ENCODE assay signal across 1 cellular context in genomic region chr6:106847116-106847515, GRCh38.
TF ChIP-seq lines count a peak whose summit lies in the region.

No MANE protein-coding gene starts in this region.

TF ChIP-seq in K562, 482 proteins besides CTCF, POLR2A, EP300 and RAD21 (continued from another document and continues in another):
- TF ChIP-seq FOSL1 (tag; conservative IDR thresholded peaks at IDR 0.05): peak; percentile 45; the same call in 1 of the 2 replicates
- TF ChIP-seq SMARCB1 (IDR thresholded peaks at IDR 0.05; ENCODE audit: insufficient read length, low read depth): no peak
- TF ChIP-seq FIP1L1 (IDR thresholded peaks at IDR 0.05; ENCODE audit: low read depth, low read length, poor library complexity, severe bottlenecking): no peak
- TF ChIP-seq ZC3H11A (IDR thresholded peaks at IDR 0.05; ENCODE audit: low read depth, low read length): no peak
- TF ChIP-seq, protein P1, sequence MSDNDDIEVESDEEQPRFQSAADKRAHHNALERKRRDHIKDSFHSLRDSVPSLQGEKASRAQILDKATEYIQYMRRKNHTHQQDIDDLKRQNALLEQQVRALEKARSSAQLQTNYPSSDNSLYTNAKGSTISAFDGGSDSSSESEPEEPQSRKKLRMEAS (CRISPR knock-in tag; IDR thresholded peaks at IDR 0.05): no peak
- TF ChIP-seq YY1 (IDR thresholded peaks at IDR 0.05; ENCODE audit: borderline replicate concordance in 1 of 3, control insufficient read depth in 1 of 3, extremely low read depth in 1 of 3, insufficient read depth in 3 of 3, insufficient read length in 1 of 3, insufficient replicate concordance in 2 of 3, low read depth in 1 of 3, low read length in 2 of 3): no peak
- no peak for TF ChIP-seq ZNF655 (CRISPR knock-in tag; IDR thresholded peaks at IDR 0.05)
- TF ChIP-seq NEUROD1 (IDR thresholded peaks at IDR 0.05; ENCODE audit: borderline replicate concordance, low read depth, low read length, partially characterized antibody): peak; percentile 40
- no peak for TF ChIP-seq COPS2 (conservative IDR thresholded peaks at IDR 0.05)
- TF ChIP-seq, protein P2, sequence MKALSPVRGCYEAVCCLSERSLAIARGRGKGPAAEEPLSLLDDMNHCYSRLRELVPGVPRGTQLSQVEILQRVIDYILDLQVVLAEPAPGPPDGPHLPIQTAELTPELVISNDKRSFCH (CRISPR knock-in tag; IDR thresholded peaks at IDR 0.05): no peak
- TF ChIP-seq, protein P2 (tag; IDR thresholded peaks at IDR 0.05): no peak
- TF ChIP-seq CHAMP1 (IDR thresholded peaks at IDR 0.05): no peak
- TF ChIP-seq FOXP1 (CRISPR knock-in tag; IDR thresholded peaks at IDR 0.05): no peak
- TF ChIP-seq GATAD2A (IDR thresholded peaks at IDR 0.05): peak; percentile 86; the same call in 1 of the 2 replicates
- no peak for TF ChIP-seq AFF1 (IDR thresholded peaks at IDR 0.05; ENCODE audit: low read depth in 1 of 2, partially characterized antibody in 2 of 2)
- peak; percentile 23; the same call in 1 of the 2 replicates for TF ChIP-seq JUN (IDR thresholded peaks at IDR 0.05; ENCODE audit: borderline replicate concordance, low read depth, low read length)
- TF ChIP-seq JUN (CRISPR knock-in tag; IDR thresholded peaks at IDR 0.05; ENCODE audit: borderline replicate concordance): no peak
- no peak for TF ChIP-seq CAMTA2 (CRISPR knock-in tag; conservative IDR thresholded peaks at IDR 0.05)
- TF ChIP-seq ZNF239 (CRISPR knock-in tag; IDR thresholded peaks at IDR 0.05): no peak
- TF ChIP-seq, protein P3, sequence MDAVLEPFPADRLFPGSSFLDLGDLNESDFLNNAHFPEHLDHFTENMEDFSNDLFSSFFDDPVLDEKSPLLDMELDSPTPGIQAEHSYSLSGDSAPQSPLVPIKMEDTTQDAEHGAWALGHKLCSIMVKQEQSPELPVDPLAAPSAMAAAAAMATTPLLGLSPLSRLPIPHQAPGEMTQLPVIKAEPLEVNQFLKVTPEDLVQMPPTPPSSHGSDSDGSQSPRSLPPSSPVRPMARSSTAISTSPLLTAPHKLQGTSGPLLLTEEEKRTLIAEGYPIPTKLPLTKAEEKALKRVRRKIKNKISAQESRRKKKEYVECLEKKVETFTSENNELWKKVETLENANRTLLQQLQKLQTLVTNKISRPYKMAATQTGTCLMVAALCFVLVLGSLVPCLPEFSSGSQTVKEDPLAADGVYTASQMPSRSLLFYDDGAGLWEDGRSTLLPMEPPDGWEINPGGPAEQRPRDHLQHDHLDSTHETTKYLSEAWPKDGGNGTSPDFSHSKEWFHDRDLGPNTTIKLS (IDR thresholded peaks at IDR 0.05; ENCODE audit: borderline replicate concordance, low read depth): peak; percentile 96
- peak; percentile 65 for TF ChIP-seq CXXC5 (CRISPR knock-in tag; IDR thresholded peaks at IDR 0.05)
- TF ChIP-seq ATF1 (CRISPR knock-in tag; IDR thresholded peaks at IDR 0.05): no peak
- 0 out of 2 replicates have a peak, but pooled peaks have one; percentile 34 for TF ChIP-seq ATF1 (tag; IDR thresholded peaks at IDR 0.05)
- TF ChIP-seq SRSF7 (optimal IDR thresholded peaks at IDR 0.05; ENCODE audit: low read depth, low read length): no peak
- TF ChIP-seq, protein P4, sequence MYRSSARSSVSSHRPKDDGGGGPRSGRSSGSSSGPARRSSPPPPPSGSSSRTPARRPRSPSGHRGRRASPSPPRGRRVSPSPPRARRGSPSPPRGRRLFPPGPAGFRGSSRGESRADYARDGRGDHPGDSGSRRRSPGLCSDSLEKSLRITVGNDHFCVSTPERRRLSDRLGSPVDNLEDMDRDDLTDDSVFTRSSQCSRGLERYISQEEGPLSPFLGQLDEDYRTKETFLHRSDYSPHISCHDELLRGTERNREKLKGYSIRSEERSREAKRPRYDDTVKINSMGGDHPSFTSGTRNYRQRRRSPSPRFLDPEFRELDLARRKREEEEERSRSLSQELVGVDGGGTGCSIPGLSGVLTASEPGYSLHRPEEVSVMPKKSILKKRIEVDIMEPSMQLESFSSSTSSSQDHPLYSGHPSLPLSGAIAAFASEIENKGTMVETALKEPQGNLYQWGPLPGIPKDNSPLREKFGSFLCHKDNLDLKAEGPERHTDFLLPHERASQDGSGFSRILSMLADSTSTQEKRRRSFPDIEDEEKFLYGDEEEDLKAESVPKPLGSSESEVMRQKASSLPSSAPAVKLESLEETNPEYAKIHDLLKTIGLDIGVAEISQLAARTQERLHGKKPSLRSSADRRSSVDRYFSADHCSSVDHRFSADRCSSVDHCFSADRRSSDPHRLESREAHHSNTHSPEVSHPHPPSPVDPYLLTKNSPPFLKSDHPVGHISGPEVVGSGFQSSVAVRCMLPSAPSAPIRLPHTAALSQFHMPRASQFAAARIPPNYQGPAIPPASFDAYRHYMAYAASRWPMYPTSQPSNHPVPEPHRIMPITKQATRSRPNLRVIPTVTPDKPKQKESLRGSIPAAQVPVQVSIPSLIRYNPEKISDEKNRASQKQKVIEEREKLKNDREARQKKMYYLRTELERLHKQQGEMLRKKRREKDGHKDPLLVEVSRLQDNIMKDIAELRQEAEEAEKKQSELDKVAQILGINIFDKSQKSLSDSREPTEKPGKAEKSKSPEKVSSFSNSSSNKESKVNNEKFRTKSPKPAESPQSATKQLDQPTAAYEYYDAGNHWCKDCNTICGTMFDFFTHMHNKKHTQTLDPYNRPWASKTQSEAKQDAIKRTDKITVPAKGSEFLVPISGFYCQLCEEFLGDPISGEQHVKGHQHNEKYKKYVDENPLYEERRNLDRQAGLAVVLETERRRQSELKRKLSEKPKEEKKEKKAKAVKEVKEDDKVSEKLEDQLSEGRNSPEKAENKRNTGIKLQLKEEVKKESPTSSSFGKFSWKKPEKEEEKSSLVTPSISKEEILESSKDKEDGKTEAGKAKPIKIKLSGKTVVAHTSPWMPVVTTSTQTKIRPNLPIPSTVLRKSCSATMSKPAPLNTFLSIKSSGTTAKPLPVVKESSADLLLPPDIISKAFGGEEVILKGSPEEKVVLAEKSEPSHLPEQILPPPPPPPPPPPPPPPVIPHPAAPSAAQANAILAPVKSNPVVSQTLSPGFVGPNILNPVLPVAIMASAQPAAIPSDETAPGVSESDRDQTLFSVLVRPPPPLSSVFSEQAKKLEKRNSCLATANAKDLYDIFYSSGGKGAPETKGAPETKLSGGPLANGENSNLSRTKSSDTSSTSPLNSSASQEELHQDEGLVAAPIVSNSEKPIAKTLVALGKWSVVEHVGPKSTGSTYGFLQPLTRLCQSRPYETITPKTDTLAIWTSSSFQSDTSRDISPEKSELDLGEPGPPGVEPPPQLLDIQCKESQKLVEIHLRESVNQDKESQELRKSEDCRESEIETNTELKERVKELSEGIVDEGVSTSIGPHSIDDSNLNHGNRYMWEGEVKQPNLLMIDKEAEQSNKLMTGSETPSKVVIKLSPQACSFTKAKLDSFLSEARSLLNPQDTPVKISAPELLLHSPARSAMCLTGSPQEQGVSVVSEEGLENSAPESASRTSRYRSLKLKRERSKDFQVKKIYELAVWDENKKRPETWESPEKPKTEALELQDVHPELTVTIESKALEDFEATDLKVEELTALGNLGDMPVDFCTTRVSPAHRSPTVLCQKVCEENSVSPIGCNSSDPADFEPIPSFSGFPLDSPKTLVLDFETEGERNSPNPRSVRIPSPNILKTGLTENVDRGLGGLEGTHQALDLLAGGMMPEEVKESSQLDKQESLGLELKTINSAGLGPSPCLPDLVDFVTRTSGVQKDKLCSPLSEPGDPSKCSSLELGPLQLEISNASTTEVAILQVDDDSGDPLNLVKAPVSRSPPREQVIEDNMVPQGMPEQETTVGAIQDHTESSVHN (IDR thresholded peaks at IDR 0.05; ENCODE audit: borderline replicate concordance in 1 of 2, low read depth in 1 of 2): peak in 1 of 2 experiments; percentile 64; a peak in 1 of 4 replicates
- TF ChIP-seq ARNT (IDR thresholded peaks at IDR 0.05): 0 out of 4 replicates have a peak, but pooled peaks of 1 of the 2 experiments have one; percentile 44
- TF ChIP-seq PATZ1 (CRISPR knock-in tag; IDR thresholded peaks at IDR 0.05; ENCODE audit: borderline replicate concordance): no peak
- no peak for TF ChIP-seq HMGXB4 (CRISPR knock-in tag; IDR thresholded peaks at IDR 0.05)
- no peak for TF ChIP-seq NFE2 (IDR thresholded peaks at IDR 0.05; ENCODE audit: low read depth)
- TF ChIP-seq, protein P5, sequence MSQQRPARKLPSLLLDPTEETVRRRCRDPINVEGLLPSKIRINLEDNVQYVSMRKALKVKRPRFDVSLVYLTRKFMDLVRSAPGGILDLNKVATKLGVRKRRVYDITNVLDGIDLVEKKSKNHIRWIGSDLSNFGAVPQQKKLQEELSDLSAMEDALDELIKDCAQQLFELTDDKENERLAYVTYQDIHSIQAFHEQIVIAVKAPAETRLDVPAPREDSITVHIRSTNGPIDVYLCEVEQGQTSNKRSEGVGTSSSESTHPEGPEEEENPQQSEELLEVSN (IDR thresholded peaks at IDR 0.05; ENCODE audit: borderline replicate concordance in 1 of 2, extremely low read depth in 1 of 2, insufficient read depth in 1 of 2, insufficient read length in 1 of 2, low read depth in 1 of 2, low read length in 1 of 2, poor library complexity in 1 of 2, severe bottlenecking in 1 of 2): peak; percentile 66 to 84
- TF ChIP-seq FOXJ3 (CRISPR knock-in tag; IDR thresholded peaks at IDR 0.05): no peak
- no peak for TF ChIP-seq ZNF282 (CRISPR knock-in tag; IDR thresholded peaks at IDR 0.05)
